In the genomic region with DNA sequence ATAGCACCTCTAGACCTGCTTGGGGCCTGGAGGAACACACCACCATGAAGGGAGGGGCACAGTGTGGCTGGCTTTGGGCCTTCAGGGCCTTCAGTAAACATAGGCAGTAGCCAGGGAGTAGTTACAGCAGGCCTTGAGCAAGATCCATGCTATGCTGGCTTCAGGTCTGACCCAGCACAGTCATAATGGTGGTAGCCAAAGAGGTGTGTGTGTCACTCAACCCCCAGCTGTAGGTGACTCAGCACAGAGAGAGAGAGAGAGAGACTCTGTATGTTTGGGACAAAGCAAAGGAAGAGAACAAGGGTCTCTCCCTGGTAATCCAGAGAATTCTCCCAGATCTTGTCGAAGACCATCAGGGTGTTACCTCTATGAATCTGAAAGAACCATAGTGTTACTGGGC, we compare ENCODE assay signal across 15 cellular contexts.
DNase-seq lines count a peak whose midpoint lies in the region; FAIRE-seq and TF ChIP-seq lines count a peak whose summit lies in the region.
"Had no signal": no experiment of that assay in that cellular context is flagged by ENCODE, and none has a peak within 500 bp of the region (broad histone marks: within the 10 kb centered on the region; RNA-seq: fewer than 3 reads in every experiment).

No MANE protein-coding gene starts in this region.

- H3K4me2 ChIP-seq in mammary epithelial cell (ENCODE audit: insufficient read depth, low read depth, low read length), result no peak overlapping the region

- no peaks in the 10 kb centered on the region for H3K4me1 Mint-ChIP-seq in nephron progenitor cell
- H3K4me1 Mint-ChIP-seq in activated naive CD4-positive, alpha-beta T cell treated with anti-CD3 and anti-CD28 coated beads for 36 hours (ENCODE audit: low read depth), result no peaks in the 10 kb centered on the region
- H3K4me1 Mint-ChIP-seq: CD14-positive monocyte, H9 had no signal

- H3K4me1 ChIP-seq in mammary epithelial cell (ENCODE audit: insufficient read depth, low read length), result no peaks in the 10 kb centered on the region

- no peak for TF ChIP-seq CTCF in mammary epithelial cell (conservative IDR thresholded peaks at IDR 0.05 in 1 of 2, IDR thresholded peaks at IDR 0.05 in 1 of 2; ENCODE audit: extremely low read depth in 1 of 2, insufficient read depth in 1 of 2, low read depth in 1 of 2, low read length in 2 of 2)
- no peak for TF ChIP-seq CTCF in nephron progenitor cell (IDR thresholded peaks at IDR 0.05)

- no peaks in the 10 kb centered on the region for H3K36me3 Mint-ChIP-seq in nephron progenitor cell (ENCODE audit: low read depth)
- no peaks in the 10 kb centered on the region for H3K36me3 Mint-ChIP-seq in activated naive CD4-positive, alpha-beta T cell treated with anti-CD3 and anti-CD28 coated beads for 36 hours (ENCODE audit: low read depth)
- H3K36me3 Mint-ChIP-seq: CD14-positive monocyte had no signal

- H3K36me3 ChIP-seq in MG63 (no peaks in the 10 kb centered on the region), mammary epithelial cell (ENCODE audit: insufficient read depth, low read length) (no peaks in the 10 kb centered on the region)

- no TSS peak for BruUV-seq in mammary epithelial cell (replicated peaks; lab: Mats Ljungman, UMichigan)

- H3K4me3 Mint-ChIP-seq in nephron progenitor cell, result no peak overlapping the region
- H3K4me3 Mint-ChIP-seq in activated naive CD4-positive, alpha-beta T cell treated with anti-CD3 and anti-CD28 coated beads for 36 hours, result no peak overlapping the region
- H3K4me3 Mint-ChIP-seq: CD14-positive monocyte, H9 had no signal

- H3K27me3 Mint-ChIP-seq in nephron progenitor cell (ENCODE audit: low read depth, poor library complexity), result no peaks in the 10 kb centered on the region
- H3K27me3 Mint-ChIP-seq in activated naive CD4-positive, alpha-beta T cell treated with anti-CD3 and anti-CD28 coated beads for 36 hours (ENCODE audit: low read depth), result no peaks in the 10 kb centered on the region

- 100% methylated on average over 1 of the region's 1 CpG for WGBS in mammary epithelial cell (ENCODE audit: low coverage, missing lambda C conversion rate)

- CTCF ChIA-PET in mammary epithelial cell (lab: Charles Lee; ENCODE audit: low non-redundant PET), result no interaction called here
- CTCF ChIA-PET in activated naive CD4-positive, alpha-beta T cell treated with anti-CD3 and anti-CD28 coated beads for 36 hours (lab: Charles Lee), result no interaction called here

- H3K4me3 ChIP-seq in MG63, result no peak overlapping the region
- no peak overlapping the region for H3K4me3 ChIP-seq in mammary epithelial cell (replicated peaks in 1 of 3; ENCODE audit: insufficient read depth in 1 of 3, low read depth in 2 of 3, low read length in 3 of 3)
- H3K4me3 ChIP-seq: K562 had no signal

- TF ChIP-seq POLR2A in GM12892 (IDR thresholded peaks at IDR 0.05; ENCODE audit: low read depth, low read length), result no peak

- no peaks in the 10 kb centered on the region for H3K79me2 ChIP-seq in mammary epithelial cell (ENCODE audit: insufficient read depth, low read length)

- intact Hi-C loops in mammary epithelial cell (cut with micrococcal nuclease), result no loop called here
- intact Hi-C loops in activated naive CD4-positive, alpha-beta T cell treated with anti-CD3 and anti-CD28 coated beads for 36 hours (cut with micrococcal nuclease), result no loop called here

- in situ Hi-C loops in mammary epithelial cell (cut with MboI; ENCODE audit: low sequenced_read_pairs in 2 of 2), result no loop called here

- DNase-seq in GM12892 (ENCODE audit: insufficient read length), result no peak
- peak; percentile 16 for DNase-seq in MG63
- DNase-seq in mammary epithelial cell, result peak; percentile 9
- DNase-seq in nephron progenitor cell, result no peak
- no peak for DNase-seq in stimulated activated CD4-positive, alpha-beta T cell treated with anti-CD3 and anti-CD28 coated beads, Interleukin-15, amount 100 ng/mL, for 24 hours
- no peak for DNase-seq in activated naive CD4-positive, alpha-beta T cell treated with anti-CD3 and anti-CD28 coated beads for 36 hours
- DNase-seq in H4 (ENCODE audit: low spot score), result no peak
- DNase-seq: AML-193, H9, NCI-H1048, NCI-H146, NCI-H2081, NCI-H510A treated with DMSO at 0.1 percent for 48 hours had no signal

- H3K27ac Mint-ChIP-seq in nephron progenitor cell, result peak overlapping the region; percentile 73
- no peak overlapping the region for H3K27ac Mint-ChIP-seq in activated naive CD4-positive, alpha-beta T cell treated with anti-CD3 and anti-CD28 coated beads for 36 hours
- H3K27ac Mint-ChIP-seq: CD14-positive monocyte had no signal

- H3K27ac ChIP-seq in mammary epithelial cell (ENCODE audit: insufficient read depth, low read depth, low read length), result no peak overlapping the region

- peaks cover 6% of the 10 kb centered on the region; the same call in 1 of the 2 replicates for H3K9me3 ChIP-seq in MG63
- H3K9me3 ChIP-seq in mammary epithelial cell (replicated peaks; ENCODE audit: insufficient read depth, low read length), result no peaks in the 10 kb centered on the region

- no peak overlapping the region for H3K9ac ChIP-seq in mammary epithelial cell (ENCODE audit: insufficient read depth, low read length)

- H2AFZ ChIP-seq in mammary epithelial cell (ENCODE audit: low read depth, low read length), result no peak overlapping the region

- dilution Hi-C loops in mammary epithelial cell (cut with HindIII; ENCODE audit: low sequenced_read_pairs), result no loop called here

- H3K9me3 Mint-ChIP-seq in nephron progenitor cell, result peaks cover 60% of the 10 kb centered on the region
- H3K9me3 Mint-ChIP-seq in activated naive CD4-positive, alpha-beta T cell treated with anti-CD3 and anti-CD28 coated beads for 36 hours, result peaks cover 12% of the 10 kb centered on the region

- H3K27me3 ChIP-seq in MG63, result no peaks in the 10 kb centered on the region
- no peaks in the 10 kb centered on the region for H3K27me3 ChIP-seq in mammary epithelial cell (ENCODE audit: insufficient read depth, low read length)

- H4K20me1 ChIP-seq in mammary epithelial cell (ENCODE audit: insufficient read depth, low read length), result no peaks in the 10 kb centered on the region

- peak; percentile 65 for FAIRE-seq in GM12892 (lab: Jason Lieb, UNC)
- FAIRE-seq: K562 had no signal

Comparison
In these comparisons a context has a peak if more than half of its experiments do, and no peak if none do; other contexts are left out.
1. DNase-seq: peak in MG63 (single experiment) and mammary epithelial cell (single experiment); none in GM12892 (single experiment), nephron progenitor cell (single experiment), stimulated activated CD4-positive, alpha-beta T cell treated with anti-CD3 and anti-CD28 coated beads, Interleukin-15, amount 100 ng/mL, for 24 hours (single experiment), activated naive CD4-positive, alpha-beta T cell treated with anti-CD3 and anti-CD28 coated beads for 36 hours (single experiment) and H4 (single experiment).